In genomic region chr9:131905144-131905543, GRCh38 we compare ENCODE assay signal across 7 cellular contexts.
"Had no signal": no experiment of that assay in that cellular context is flagged by ENCODE, and none has a peak within 500 bp of the region (broad histone marks: within the 10 kb centered on the region; RNA-seq: fewer than 3 reads in every experiment).

No MANE protein-coding gene starts in this region.

- FAIRE-seq: HepG2, HTR-8/SVneo had no signal

- DNase-seq: IMR-90, KBM-7, KG1 had no signal

- ATAC-seq: HepG2, K562 had no signal

- H3K4me3 ChIP-seq: K562 had no signal

- H3K27ac ChIP-seq: HL-60 had no signal
